24 cellular contexts compared by ENCODE assay signal in genomic region chr14:79831198-79831890, GRCh38.
DNase-seq lines count a peak whose midpoint lies in the region; ATAC-seq and TF ChIP-seq lines count a peak whose summit lies in the region.
"Had no signal": no experiment of that assay in that cellular context is flagged by ENCODE, and none has a peak within 500 bp of the region (broad histone marks: within the 10 kb centered on the region; RNA-seq: fewer than 3 reads in every experiment).

No MANE protein-coding gene starts in this region.

- ATAC-seq in HG02870 (IDR thresholded peaks at IDR 0.05; ENCODE audit: unreplicated experiment): no peak
- ATAC-seq: psoas muscle; stimulated activated naive CD8-positive, alpha-beta T cell treated with anti-CD3 and anti-CD28 coated beads, Interleukin-15, Interleukin-2, amounts not matched to agents 100 U/mL and 50 U/mL, for 24 hours had no signal

- no peak overlapping the region for H3K4me3 ChIP-seq in fibroblast of pulmonary artery (replicated peaks; ENCODE audit: low read depth, low read length)
- H3K4me3 ChIP-seq: psoas muscle, smooth muscle cell, thyroid gland had no signal

- TF ChIP-seq CTCF in fibroblast of pulmonary artery (IDR thresholded peaks at IDR 0.05; ENCODE audit: low read length, missing control alignments): no peak

- DNase-seq in NCI-H2171 treated with DMSO at 0.1 percent for 48 hours (lab: John Stamatoyannopoulos, UW) (peak; percentile 39), NCI-H2171 (lab: John Stamatoyannopoulos, UW) (no peak), NCI-H446 treated with DMSO at 0.1 percent for 48 hours (lab: John Stamatoyannopoulos, UW) (peak; percentile 84), fibroblast of pulmonary artery (ENCODE audit: low read depth) (peak; percentile 17), occipital lobe (lab: John Stamatoyannopoulos, UW) (no peak), A172 (ENCODE audit: low spot score) (no peak)
- no peak for DNase-seq in central memory CD4-positive, alpha-beta T cell
- DNase-seq: 8988T; activated B cell treated with CpG ODN at 0.5 μM for 24 hours; activated CD4-positive, alpha-beta T cell treated with anti-CD3 and anti-CD28 coated beads, Interleukin-2, amount 50 U/mL, for 48 hours; activated CD8-positive, alpha-beta memory T cell treated with anti-CD3 and anti-CD28 coated beads, Interleukin-2, amount 50 U/mL, for 48 hours; activated naive CD8-positive, alpha-beta T cell treated with anti-CD3 and anti-CD28 coated beads for 36 hours; effector CD8-positive, alpha-beta T cell; erythroblast; NCI-H1105 treated with DMSO at 0.1 percent for 48 hours; NCI-H748 treated with DMSO at 0.1 percent for 48 hours; OCI-M1; psoas muscle; stimulated activated CD4-positive, alpha-beta T cell treated with anti-CD3 and anti-CD28 coated beads, Interleukin-4, amount 100 ng/mL, for 4 hours; stimulated activated naive CD8-positive, alpha-beta T cell treated with anti-CD3 and anti-CD28 coated beads, Interleukin-15, Interleukin-2, amounts not matched to agents 100 U/mL and 50 U/mL, for 24 hours; T1000; thyroid gland had no signal

Comparison
In these comparisons a context has a peak if more than half of its experiments do, and no peak if none do; other contexts are left out.
1. DNase-seq: peak in NCI-H2171 treated with DMSO at 0.1 percent for 48 hours (single experiment), NCI-H446 treated with DMSO at 0.1 percent for 48 hours (single experiment) and fibroblast of pulmonary artery (single experiment); none in NCI-H2171 (single experiment), occipital lobe (single experiment), A172 (single experiment) and central memory CD4-positive, alpha-beta T cell (single experiment).